Comparison of ENCODE assay signal across 8 cellular contexts in genomic region chr7:44973610-44974401, GRCh38. TPM values are rescaled to one million over a fixed set of nuclear protein-coding genes. Genes with fewer than 3 reads are reported as not detected.
DNase-seq lines count a peak whose midpoint lies in the region; ATAC-seq and TF ChIP-seq lines count a peak whose summit lies in the region.

No MANE protein-coding gene starts in this region.

- H3K27me3 ChIP-seq in foreskin keratinocyte = peaks cover 14% of the 10 kb centered on the region

- peak; percentile 72 for TF ChIP-seq CTCF in foreskin keratinocyte (conservative IDR thresholded peaks at IDR 0.05)

- peak; percentile 63 for ATAC-seq in foreskin keratinocyte
- ATAC-seq in HG03342 (IDR thresholded peaks at IDR 0.05; ENCODE audit: unreplicated experiment) = no peak
- no peak for ATAC-seq in GM21360 (IDR thresholded peaks at IDR 0.05; ENCODE audit: unreplicated experiment)

- DNase-seq in ELF-1 (ENCODE audit: low read depth, low spot score) (peak; percentile 49), NAMALWA (ENCODE audit: low spot score) (peak; percentile 82), foreskin keratinocyte (no peak), germinal center (ENCODE audit: low spot score) (no peak)
- peak; percentile 71 for DNase-seq in activated CD8-positive, alpha-beta memory T cell treated with anti-CD3 and anti-CD28 coated beads, Interleukin-2, amount 50 U/mL, for 48 hours
- DNase-seq in stimulated activated CD4-positive, alpha-beta T cell treated with anti-CD3 and anti-CD28 coated beads, Interleukin-4, amount 100 ng/mL, for 24 hours = peak; percentile 55

- H3K27ac ChIP-seq in foreskin keratinocyte = no peak overlapping the region

- H3K4me1 ChIP-seq in foreskin keratinocyte = no peaks in the 10 kb centered on the region

RNA-seq across cellular contexts. Expression of gene MYO1G, which starts 5.0 kb away (rescaled TPM):
- total RNA-seq in foreskin keratinocyte = 0.04 and 0.10 TPM in 2 replicates
- polyA plus RNA-seq in foreskin keratinocyte = 0.08 TPM in 1 of 2 replicates, not detected in the other

RNA-seq across cellular contexts. Expression of gene CCM2, which starts 26.2 kb away (rescaled TPM):
- 65.4 and 68.9 TPM in 2 replicates for total RNA-seq in foreskin keratinocyte
- polyA plus RNA-seq in foreskin keratinocyte = 84.0 and 86.5 TPM in 2 replicates

Comparison
In these comparisons a context has a peak if more than half of its experiments do, and no peak if none do; other contexts are left out.
1. DNase-seq: peak in ELF-1 (single experiment), NAMALWA (single experiment), activated CD8-positive, alpha-beta memory T cell treated with anti-CD3 and anti-CD28 coated beads, Interleukin-2, amount 50 U/mL, for 48 hours (single experiment) and stimulated activated CD4-positive, alpha-beta T cell treated with anti-CD3 and anti-CD28 coated beads, Interleukin-4, amount 100 ng/mL, for 24 hours (single experiment); none in foreskin keratinocyte (0 of 2) and germinal center (single experiment).